ENCODE assay signal across 19 cellular contexts in the genomic region with DNA sequence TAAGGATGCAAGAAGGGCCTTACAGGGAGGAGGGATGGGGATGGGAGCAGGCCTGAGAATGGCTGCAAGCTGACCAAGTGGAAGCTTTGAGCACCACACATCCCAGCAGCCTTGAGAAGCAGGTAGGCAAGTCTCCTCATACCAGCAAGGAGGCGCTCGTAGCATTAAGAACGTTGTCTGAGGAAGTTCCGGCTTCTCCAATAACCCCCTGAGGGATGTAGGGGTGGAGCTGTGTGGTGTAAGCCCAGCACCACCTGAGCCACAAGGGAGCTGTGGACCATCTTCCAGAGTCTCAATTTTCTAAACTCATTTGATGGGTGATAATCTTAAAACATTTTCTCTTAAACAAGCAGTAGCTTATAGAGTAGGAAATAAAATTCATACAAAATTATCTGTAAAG. TPM values are rescaled to one million over a fixed set of nuclear protein-coding genes. Genes with fewer than 3 reads are reported as not detected.
DNase-seq lines count a peak whose midpoint lies in the region; ATAC-seq, FAIRE-seq and TF ChIP-seq lines count a peak whose summit lies in the region.
"Had no signal": no experiment of that assay in that cellular context is flagged by ENCODE, and none has a peak within 500 bp of the region (broad histone marks: within the 10 kb centered on the region; RNA-seq: fewer than 3 reads in every experiment).

No MANE protein-coding gene starts in this region.

- H3K14ac ChIP-seq in H1 (ENCODE audit: insufficient read length), result no peak overlapping the region

- H2BK20ac ChIP-seq in H1 (ENCODE audit: low read length), result no peak overlapping the region

- TF ChIP-seq POLR2A in H1 (IDR thresholded peaks at IDR 0.05; ENCODE audit: control extremely low read depth in 1 of 2, low read depth in 2 of 2, low read length in 2 of 2), result no peak

- H3K4me2 ChIP-seq in H1 (ENCODE audit: insufficient read depth in 1 of 2, low read depth in 2 of 2, low read length in 2 of 2), result no peak overlapping the region
- H3K4me2 ChIP-seq: A549 had no signal

- no peak for TF ChIP-seq EP300 in H1 (IDR thresholded peaks at IDR 0.05; ENCODE audit: borderline replicate concordance in 1 of 2, low read depth in 2 of 2, low read length in 2 of 2)

- no peak overlapping the region for H3K4me3 ChIP-seq in H1 (ENCODE audit: extremely low read depth in 1 of 4, insufficient read depth in 2 of 4, low read depth in 3 of 4, low read length in 4 of 4)
- H3K4me3 ChIP-seq: A549, adrenal gland, cardiac muscle cell, right lobe of liver had no signal

- no peaks in the 10 kb centered on the region for H3K79me2 ChIP-seq in H1 (ENCODE audit: control insufficient read depth in 1 of 2, insufficient read depth in 2 of 2, low read length in 2 of 2)

- DNase-seq in activated CD4-positive, alpha-beta T cell treated with anti-CD3 and anti-CD28 coated beads, Interleukin-2, amount 10 ng/mL, durations not matched to agents 24 days and 14 days, result peak; percentile 50
- DNase-seq in activated CD4-positive, alpha-beta T cell treated with anti-CD3 and anti-CD28 coated beads, Interleukin-2, amount 10 ng/mL, durations not matched to agents 7 days and 5 days, result no peak
- peak; percentile 9 for DNase-seq in M059J (ENCODE audit: low read depth)
- no peak for DNase-seq in H1 (ENCODE audit: low read depth in 1 of 2, low spot score in 2 of 2)
- DNase-seq in osteocyte (ENCODE audit: extremely low spot score, unreplicated experiment), result peak; percentile 48
- DNase-seq in T-helper 9 cell, result no peak
- DNase-seq: adrenal gland; CD4-positive, alpha-beta memory T cell; DND-41; hypothalamus; KG1; left cardiac atrium; NCI-H1105 treated with DMSO at 0.1 percent for 48 hours; NCI-H2171 treated with DMSO at 0.1 percent for 48 hours; right lobe of liver had no signal

- H3K23me2 ChIP-seq in H1 (ENCODE audit: low read depth, low read length), result no peaks in the 10 kb centered on the region

- H3K27ac Mint-ChIP-seq in activated CD4-positive, alpha-beta T cell treated with anti-CD3 and anti-CD28 coated beads, Interleukin-2, amount 10 ng/mL, durations not matched to agents 24 days and 14 days, result no peak overlapping the region
- H3K27ac Mint-ChIP-seq in activated CD4-positive, alpha-beta T cell treated with anti-CD3 and anti-CD28 coated beads, Interleukin-2, amount 10 ng/mL, durations not matched to agents 7 days and 5 days, result no peak overlapping the region
- no peak overlapping the region for H3K27ac Mint-ChIP-seq in osteocyte (ENCODE audit: unreplicated experiment)

- no peak overlapping the region for H3K56ac ChIP-seq in H1 (replicated peaks; ENCODE audit: insufficient read length, low read depth, low read length)

- no peak overlapping the region for H2AK5ac ChIP-seq in H1 (ENCODE audit: low read depth, low read length)

- no peaks in the 10 kb centered on the region for H3K27me3 ChIP-seq in H1 (replicated peaks in 1 of 4; ENCODE audit: control insufficient read depth in 3 of 4, extremely low read depth in 1 of 4, insufficient read depth in 3 of 4, low read length in 3 of 4)
- H3K27me3 ChIP-seq: adrenal gland, cardiac muscle cell, right lobe of liver had no signal

- no peaks in the 10 kb centered on the region for H3K9me3 ChIP-seq in H1 (ENCODE audit: insufficient read depth in 2 of 2, low read depth in 1 of 2, low read length in 1 of 2)
- H3K9me3 ChIP-seq: adrenal gland, right lobe of liver had no signal

- ATAC-seq in GM19351 (IDR thresholded peaks at IDR 0.05; ENCODE audit: unreplicated experiment) (no peak), HG03108 (IDR thresholded peaks at IDR 0.05; ENCODE audit: unreplicated experiment) (no peak)
- ATAC-seq: left cardiac atrium had no signal

- peaks cover 13% of the 10 kb centered on the region for H3K4me1 Mint-ChIP-seq in activated CD4-positive, alpha-beta T cell treated with anti-CD3 and anti-CD28 coated beads, Interleukin-2, amount 10 ng/mL, durations not matched to agents 24 days and 14 days
- H3K4me1 Mint-ChIP-seq in activated CD4-positive, alpha-beta T cell treated with anti-CD3 and anti-CD28 coated beads, Interleukin-2, amount 10 ng/mL, durations not matched to agents 7 days and 5 days, result peaks cover 12% of the 10 kb centered on the region
- H3K4me1 Mint-ChIP-seq in osteocyte (ENCODE audit: unreplicated experiment), result no peaks in the 10 kb centered on the region

- TF ChIP-seq RAD21 in H1 (IDR thresholded peaks at IDR 0.05 in 1 of 2, conservative IDR thresholded peaks at IDR 0.05 in 1 of 2; ENCODE audit: low read depth in 2 of 2, low read length in 2 of 2), result peak; percentile 72 to 76

- WGBS in H1 (ENCODE audit: extremely low coverage in 1 of 2, insufficient coverage in 1 of 2, insufficient read length in 1 of 2, insufficient replicate concordance in 2 of 2, low coverage in 1 of 2, low lambda C conversion rate in 2 of 2, missing lambda C conversion rate in 1 of 2), 2 experiments, result 73% methylated on average over 4 of the region's 4 CpGs; no CpG with 5 or more reads in 1 of the 2 experiments

- H2BK12ac ChIP-seq in H1 (ENCODE audit: low read depth, low read length), result no peak overlapping the region

- no peaks in the 10 kb centered on the region for H3K36me3 ChIP-seq in H1 (ENCODE audit: control insufficient read depth in 2 of 4, insufficient read depth in 4 of 4, low read length in 3 of 4)
- H3K36me3 ChIP-seq: cardiac muscle cell had no signal

- H3K36me3 Mint-ChIP-seq in activated CD4-positive, alpha-beta T cell treated with anti-CD3 and anti-CD28 coated beads, Interleukin-2, amount 10 ng/mL, durations not matched to agents 24 days and 14 days (ENCODE audit: low read depth), result peaks cover 38% of the 10 kb centered on the region
- H3K36me3 Mint-ChIP-seq in activated CD4-positive, alpha-beta T cell treated with anti-CD3 and anti-CD28 coated beads, Interleukin-2, amount 10 ng/mL, durations not matched to agents 7 days and 5 days (ENCODE audit: low read depth), result peaks cover 46% of the 10 kb centered on the region
- H3K36me3 Mint-ChIP-seq in osteocyte (ENCODE audit: unreplicated experiment), result peaks cover 44% of the 10 kb centered on the region

- FAIRE-seq in H1 (lab: Jason Lieb, UNC), result no peak
- FAIRE-seq: A549 had no signal

- H3K4me1 ChIP-seq in H1 (replicated peaks in 1 of 4; ENCODE audit: control insufficient read depth in 3 of 4, insufficient read depth in 4 of 4, low read length in 3 of 4), result no peaks in the 10 kb centered on the region
- H3K4me1 ChIP-seq: A549, adrenal gland had no signal

- H2AFZ ChIP-seq in H1 (ENCODE audit: low read length), result no peak overlapping the region

- H3K4ac ChIP-seq in H1 (replicated peaks; ENCODE audit: insufficient read length, low read depth, low read length), result no peak overlapping the region

- no peaks in the 10 kb centered on the region for H4K20me1 ChIP-seq in H1 (replicated peaks in 1 of 2; ENCODE audit: control insufficient read depth in 1 of 2, insufficient read depth in 2 of 2, low read length in 2 of 2)

- no peak overlapping the region for H3K18ac ChIP-seq in H1 (ENCODE audit: extremely low read depth, low read length)

- CTCF ChIA-PET in activated CD4-positive, alpha-beta T cell treated with anti-CD3 and anti-CD28 coated beads, Interleukin-2, amount 10 ng/mL, durations not matched to agents 7 days and 5 days (lab: Charles Lee), result interaction anchor here (0.9 to 2.9 kb wide), 4 partner anchors 11 to 242 kb away, joined by 3 to 11 read pairs (median 6); partner anchors contain the start of gene ST3GAL5
- CTCF ChIA-PET in H1 (lab: Charles Lee; ENCODE audit: partially characterized antibody), result interaction anchor here (0.6 to 3.8 kb wide), 17 partner anchors 10 to 305 kb away, joined by 3 to 35 read pairs (median 4); no protein-coding TSS in a partner anchor

- H3K79me1 ChIP-seq in H1 (ENCODE audit: low read depth, low read length), result no peaks in the 10 kb centered on the region

- H2BK5ac ChIP-seq in H1 (ENCODE audit: low read depth, low read length), result no peak overlapping the region

- H4K5ac ChIP-seq in H1 (ENCODE audit: insufficient read length, low read depth, low read length), result no peak overlapping the region

- H4K8ac ChIP-seq in H1 (ENCODE audit: extremely low read depth, insufficient read depth, low read length), result no peak overlapping the region

- no peak overlapping the region for H3K9ac ChIP-seq in H1 (replicated peaks in 1 of 4; ENCODE audit: extremely low read depth in 1 of 4, low read depth in 3 of 4, low read length in 3 of 4)

- no peak overlapping the region for H2BK15ac ChIP-seq in H1 (ENCODE audit: low read length)

- no peak overlapping the region for H3K4me3 Mint-ChIP-seq in activated CD4-positive, alpha-beta T cell treated with anti-CD3 and anti-CD28 coated beads, Interleukin-2, amount 10 ng/mL, durations not matched to agents 24 days and 14 days
- no peak overlapping the region for H3K4me3 Mint-ChIP-seq in activated CD4-positive, alpha-beta T cell treated with anti-CD3 and anti-CD28 coated beads, Interleukin-2, amount 10 ng/mL, durations not matched to agents 7 days and 5 days
- no peak overlapping the region for H3K4me3 Mint-ChIP-seq in osteocyte (ENCODE audit: unreplicated experiment)
- H3K4me3 Mint-ChIP-seq: CD4-positive, alpha-beta memory T cell had no signal

- POLR2A ChIA-PET in activated CD4-positive, alpha-beta T cell treated with anti-CD3 and anti-CD28 coated beads, Interleukin-2, amount 10 ng/mL, durations not matched to agents 7 days and 5 days (lab: Charles Lee), result no interaction called here
- POLR2A ChIA-PET in H1 (lab: Charles Lee; ENCODE audit: partially characterized antibody), result interaction anchor here (0.7 to 1.2 kb wide), 2 partner anchors 8 to 11 kb away, joined by 3 read pairs; no protein-coding TSS in a partner anchor

- TF ChIP-seq CTCF in H1 (IDR thresholded peaks at IDR 0.05; ENCODE audit: control extremely low read depth in 1 of 3, insufficient read depth in 1 of 3, low read depth in 1 of 3, low read length in 3 of 3) (peak; percentile 34 to 63 (median 52)), osteocyte (IDR thresholded peaks at IDR 0.05) (no peak)

- H2BK120ac ChIP-seq in H1 (replicated peaks; ENCODE audit: low read depth, low read length), result no peak overlapping the region

- no peak overlapping the region for H3K27ac ChIP-seq in H1 (ENCODE audit: low read depth, low read length)
- H3K27ac ChIP-seq: A549, adrenal gland, cardiac muscle cell, right lobe of liver had no signal

- no peaks in the 10 kb centered on the region for H3K27me3 Mint-ChIP-seq in activated CD4-positive, alpha-beta T cell treated with anti-CD3 and anti-CD28 coated beads, Interleukin-2, amount 10 ng/mL, durations not matched to agents 24 days and 14 days
- H3K27me3 Mint-ChIP-seq in activated CD4-positive, alpha-beta T cell treated with anti-CD3 and anti-CD28 coated beads, Interleukin-2, amount 10 ng/mL, durations not matched to agents 7 days and 5 days, result peaks cover 10% of the 10 kb centered on the region
- no peaks in the 10 kb centered on the region for H3K27me3 Mint-ChIP-seq in osteocyte (ENCODE audit: unreplicated experiment)
- H3K27me3 Mint-ChIP-seq: CD4-positive, alpha-beta memory T cell had no signal

- peaks cover 17% of the 10 kb centered on the region for H3K9me3 Mint-ChIP-seq in activated CD4-positive, alpha-beta T cell treated with anti-CD3 and anti-CD28 coated beads, Interleukin-2, amount 10 ng/mL, durations not matched to agents 24 days and 14 days
- peaks cover 14% of the 10 kb centered on the region for H3K9me3 Mint-ChIP-seq in activated CD4-positive, alpha-beta T cell treated with anti-CD3 and anti-CD28 coated beads, Interleukin-2, amount 10 ng/mL, durations not matched to agents 7 days and 5 days
- peaks cover 20% of the 10 kb centered on the region for H3K9me3 Mint-ChIP-seq in osteocyte (ENCODE audit: unreplicated experiment)

- no peak overlapping the region for H3K23ac ChIP-seq in H1 (ENCODE audit: insufficient read length)

- intact Hi-C loops in activated CD4-positive, alpha-beta T cell treated with anti-CD3 and anti-CD28 coated beads, Interleukin-2, amount 10 ng/mL, durations not matched to agents 24 days and 14 days (cut with micrococcal nuclease), result no loop called here

- no peak overlapping the region for H4K91ac ChIP-seq in H1 (replicated peaks; ENCODE audit: insufficient read length, low read length)

RNA-seq across cellular contexts. Expression of gene ST3GAL5, which starts 50.6 kb away (rescaled TPM):
- total RNA-seq in activated CD4-positive, alpha-beta T cell treated with anti-CD3 and anti-CD28 coated beads, Interleukin-2, amount 10 ng/mL, durations not matched to agents 24 days and 14 days, result 13.3 and 14.6 TPM in 2 replicates
- total RNA-seq in activated CD4-positive, alpha-beta T cell treated with anti-CD3 and anti-CD28 coated beads, Interleukin-2, amount 10 ng/mL, durations not matched to agents 7 days and 5 days, result 10 to 100 TPM; 36.3 to 36.8 TPM
- total RNA-seq in M059J (2014; rRNA removed; shearing (Covaris generic)), result 21.2 and 30.7 TPM in 2 replicates
- total RNA-seq in H1 (2021; fragmentation: NEBNext Ultra II Directional; extraction: Animal tissue kit (Norgen Biotek cat#: 25700)), result 3.0 and 4.5 TPM in 2 replicates
- polyA plus RNA-seq in H1 (2011; rRNA removed), result 1.6 and 1.9 TPM in 2 replicates
- polyA plus RNA-seq in H1 (2011; cell fraction: cytosol; rRNA removed), result 2.4 TPM
- polyA plus RNA-seq in H1 (2011; cell fraction: nucleus; rRNA removed), result 1.8 TPM
- polyA plus RNA-seq in H1 (2012, experiment 1 of 2), result 2.3 to 3.2 TPM (median 2.6 TPM) in 4 replicates
- polyA plus RNA-seq in H1 (2012, experiment 2 of 2), result 1.3 TPM
- polyA plus RNA-seq in H1 (2013, experiment 1 of 2), result 3.6 TPM
- polyA plus RNA-seq in H1 (2013, experiment 2 of 2), result 3.3 TPM
- 4.4 and 6.3 TPM in 2 replicates for polyA minus RNA-seq in H1 (2011; rRNA and poly(A)+ RNA removed)
- 2.9 TPM for polyA minus RNA-seq in H1 (2011; cell fraction: cytosol; rRNA and poly(A)+ RNA removed)
- polyA minus RNA-seq in H1 (2011; cell fraction: nucleus; rRNA and poly(A)+ RNA removed), result 8.2 TPM
- total RNA-seq in osteocyte, result 42.2 and 43.6 TPM in 2 replicates

Comparison
In these comparisons a context has a peak if more than half of its experiments do, and no peak if none do; other contexts are left out.
1. DNase-seq: peak in activated CD4-positive, alpha-beta T cell treated with anti-CD3 and anti-CD28 coated beads, Interleukin-2, amount 10 ng/mL, durations not matched to agents 24 days and 14 days (single experiment), M059J (single experiment) and osteocyte (single experiment); none in activated CD4-positive, alpha-beta T cell treated with anti-CD3 and anti-CD28 coated beads, Interleukin-2, amount 10 ng/mL, durations not matched to agents 7 days and 5 days (single experiment), H1 (0 of 2) and T-helper 9 cell (single experiment).